In genomic region chr18:49241852-49242251, GRCh38 we compare ENCODE assay signal across 20 cellular contexts.
DNase-seq lines count a peak whose midpoint lies in the region; ATAC-seq and TF ChIP-seq lines count a peak whose summit lies in the region.
"Had no signal": no experiment of that assay in that cellular context is flagged by ENCODE, and none has a peak within 500 bp of the region (broad histone marks: within the 10 kb centered on the region; RNA-seq: fewer than 3 reads in every experiment).

No MANE protein-coding gene starts in this region.

- no peaks in the 10 kb centered on the region for H3K4me1 Mint-ChIP-seq in stimulated activated memory B cell treated with anti-CD40 and anti-IgM and Interleukin-4, amounts not matched to agents 10 μg/mL and 1 μg/mL and 100 μg/mL, for 72 hours
- H3K4me1 Mint-ChIP-seq: activated T-helper 17 cell treated with anti-CD3 and anti-CD28 coated beads, Interleukin-2, amount 50 U/mL, for 72 hours; naive B cell had no signal

- H3K9ac ChIP-seq in SK-N-SH, result no peak overlapping the region
- H3K9ac ChIP-seq in fibroblast of lung (ENCODE audit: insufficient read depth, low read length), result no peak overlapping the region
- no peak overlapping the region for H3K9ac ChIP-seq in MM.1S (ENCODE audit: low read length)
- H3K9ac ChIP-seq: BLaER1 treated with 17β-estradiol and CSF1 and Interleukin-3, amounts not matched to agents 10 nM and 100 nM had no signal

- 86% methylated on average over 9 of the region's 9 CpGs for WGBS in SK-N-SH (ENCODE audit: low lambda C conversion rate)
- WGBS in ovary, 3 donors, result 84 to 98% (median 96%) methylated on average over 9 of the region's 9 CpGs

- H3K27ac ChIP-seq in SK-N-SH (ENCODE audit: low read depth in 2 of 2, low read length in 1 of 2), result no peak overlapping the region
- no peak overlapping the region for H3K27ac ChIP-seq in fibroblast of lung (ENCODE audit: insufficient read depth, low read length)
- H3K27ac ChIP-seq in osteoblast (ENCODE audit: low read depth, low read length), result no peak overlapping the region
- no peak overlapping the region for H3K27ac ChIP-seq in ovary
- no peak overlapping the region for H3K27ac ChIP-seq in MM.1S (ENCODE audit: low read length)
- H3K27ac ChIP-seq: BLaER1 treated with 17β-estradiol and CSF1 and Interleukin-3, amounts not matched to agents 10 nM and 100 nM; coronary artery; esophagus muscularis mucosa; prostate gland; WERI-Rb-1 had no signal

- intact Hi-C loops in mucosa of descending colon (cut with DNase I, micrococcal nuclease) (no loop called here), ovary (cut with DNase I) (no loop called here)

- H3K27me3 Mint-ChIP-seq in stimulated activated memory B cell treated with anti-CD40 and anti-IgM and Interleukin-4, amounts not matched to agents 10 μg/mL and 1 μg/mL and 100 μg/mL, for 72 hours, result no peaks in the 10 kb centered on the region
- H3K27me3 Mint-ChIP-seq: activated T-helper 17 cell treated with anti-CD3 and anti-CD28 coated beads, Interleukin-2, amount 50 U/mL, for 72 hours; naive B cell had no signal

- H3K4me3 ChIP-seq in SK-N-SH (ENCODE audit: low read depth in 2 of 2, low read length in 1 of 2), result no peak overlapping the region
- no peak overlapping the region for H3K4me3 ChIP-seq in fibroblast of lung (replicated peaks in 1 of 4; ENCODE audit: control extremely low read depth in 1 of 4, insufficient read depth in 1 of 4, low read depth in 3 of 4, low read length in 4 of 4)
- no peak overlapping the region for H3K4me3 ChIP-seq in osteoblast (ENCODE audit: insufficient read depth, low read length)
- no peak overlapping the region for H3K4me3 ChIP-seq in mucosa of descending colon
- H3K4me3 ChIP-seq in ovary, result no peak overlapping the region
- no peak overlapping the region for H3K4me3 ChIP-seq in MM.1S (ENCODE audit: low read length)
- H3K4me3 ChIP-seq: BLaER1 treated with 17β-estradiol and CSF1 and Interleukin-3, amounts not matched to agents 10 nM and 100 nM; coronary artery; esophagus muscularis mucosa; prostate gland had no signal

- POLR2A ChIA-PET in SK-N-SH (lab: Yijun Ruan, JAX), result no interaction called here

- TF ChIP-seq CTCF in SK-N-SH (IDR thresholded peaks at IDR 0.05), result no peak
- no peak for TF ChIP-seq CTCF in fibroblast of lung (conservative IDR thresholded peaks at IDR 0.05 in 1 of 2, IDR thresholded peaks at IDR 0.05 in 1 of 2; ENCODE audit: low read depth in 1 of 2, low read length in 2 of 2)
- no peak for TF ChIP-seq CTCF in osteoblast (IDR thresholded peaks at IDR 0.05; ENCODE audit: extremely low read depth, low read depth, low read length)
- TF ChIP-seq CTCF in mucosa of descending colon (IDR thresholded peaks at IDR 0.05), result no peak
- no peak for TF ChIP-seq CTCF in ovary (IDR thresholded peaks at IDR 0.05)
- TF ChIP-seq CTCF in MM.1S (IDR thresholded peaks at IDR 0.05; ENCODE audit: low read length), result no peak

- H3K36me3 ChIP-seq in SK-N-SH (replicated peaks in 1 of 2; ENCODE audit: control insufficient read depth in 1 of 2, insufficient read depth in 2 of 2, low read length in 1 of 2) (peaks cover 5 to 23% of the 10 kb centered on the region in 2 experiments), fibroblast of lung (ENCODE audit: control insufficient read depth, insufficient read depth, low read length) (no peaks in the 10 kb centered on the region), osteoblast (ENCODE audit: insufficient read depth, low read length) (no peaks in the 10 kb centered on the region), mucosa of descending colon (ENCODE audit: low read depth) (no peaks in the 10 kb centered on the region), ovary (no peaks in the 10 kb centered on the region), MM.1S (replicated peaks; ENCODE audit: insufficient read depth, low read length) (no peaks in the 10 kb centered on the region)
- H3K36me3 ChIP-seq: prostate gland, WERI-Rb-1 had no signal

- H2AFZ ChIP-seq in SK-N-SH (ENCODE audit: low read depth) (no peak overlapping the region), fibroblast of lung (ENCODE audit: low read length) (no peak overlapping the region), osteoblast (ENCODE audit: low read length) (no peak overlapping the region), MM.1S (ENCODE audit: low read length) (no peak overlapping the region)

- H3K9me3 ChIP-seq in SK-N-SH (no peaks in the 10 kb centered on the region), fibroblast of lung (ENCODE audit: control insufficient read depth, insufficient read depth, low read depth, low read length) (no peaks in the 10 kb centered on the region), osteoblast (ENCODE audit: low read depth, low read length) (no peaks in the 10 kb centered on the region), mucosa of descending colon (no peaks in the 10 kb centered on the region), ovary (no peaks in the 10 kb centered on the region), MM.1S (replicated peaks; ENCODE audit: insufficient read depth, low read length) (no peaks in the 10 kb centered on the region)
- H3K9me3 ChIP-seq: esophagus muscularis mucosa, prostate gland had no signal

- H3K9me3 Mint-ChIP-seq in stimulated activated memory B cell treated with anti-CD40 and anti-IgM and Interleukin-4, amounts not matched to agents 10 μg/mL and 1 μg/mL and 100 μg/mL, for 72 hours, result no peaks in the 10 kb centered on the region
- H3K9me3 Mint-ChIP-seq: activated T-helper 17 cell treated with anti-CD3 and anti-CD28 coated beads, Interleukin-2, amount 50 U/mL, for 72 hours had no signal

- H3F3A ChIP-seq in SK-N-SH (replicated peaks; ENCODE audit: insufficient read depth), result no peaks in the 10 kb centered on the region
- H3F3A ChIP-seq in MM.1S (ENCODE audit: insufficient read depth, low read length), result no peaks in the 10 kb centered on the region

- no peak overlapping the region for H3K27ac Mint-ChIP-seq in stimulated activated memory B cell treated with anti-CD40 and anti-IgM and Interleukin-4, amounts not matched to agents 10 μg/mL and 1 μg/mL and 100 μg/mL, for 72 hours
- H3K27ac Mint-ChIP-seq: activated T-helper 17 cell treated with anti-CD3 and anti-CD28 coated beads, Interleukin-2, amount 50 U/mL, for 72 hours; naive B cell had no signal

- TF ChIP-seq EP300 in SK-N-SH (IDR thresholded peaks at IDR 0.05; ENCODE audit: borderline replicate concordance in 1 of 2, low read depth in 1 of 2, low read length in 1 of 2) (no peak), ovary (IDR thresholded peaks at IDR 0.05) (no peak)

- no peak for ATAC-seq in stimulated activated memory B cell treated with anti-CD40 and anti-IgM and Interleukin-4, amounts not matched to agents 10 μg/mL and 1 μg/mL and 100 μg/mL, for 72 hours
- ATAC-seq in mucosa of descending colon, result no peak
- ATAC-seq: activated T-helper 17 cell treated with anti-CD3 and anti-CD28 coated beads, Interleukin-2, amount 50 U/mL, for 72 hours; PC-3 had no signal

- H3K4me1 ChIP-seq in SK-N-SH (ENCODE audit: control insufficient read depth in 1 of 2, insufficient read depth in 2 of 2, low read depth in 1 of 2, low read length in 1 of 2) (no peaks in the 10 kb centered on the region), fibroblast of lung (ENCODE audit: control insufficient read depth, extremely low read depth, insufficient read depth, low read length) (no peaks in the 10 kb centered on the region), osteoblast (ENCODE audit: insufficient read depth, low read length) (no peaks in the 10 kb centered on the region), mucosa of descending colon (ENCODE audit: low read depth) (no peaks in the 10 kb centered on the region), ovary (ENCODE audit: insufficient read depth) (no peaks in the 10 kb centered on the region), MM.1S (ENCODE audit: low read length) (no peaks in the 10 kb centered on the region)
- H3K4me1 ChIP-seq: BLaER1 treated with 17β-estradiol and CSF1 and Interleukin-3, amounts not matched to agents 10 nM and 100 nM; esophagus muscularis mucosa; prostate gland had no signal

- no peak overlapping the region for H3K4me3 Mint-ChIP-seq in stimulated activated memory B cell treated with anti-CD40 and anti-IgM and Interleukin-4, amounts not matched to agents 10 μg/mL and 1 μg/mL and 100 μg/mL, for 72 hours
- H3K4me3 Mint-ChIP-seq: activated T-helper 17 cell treated with anti-CD3 and anti-CD28 coated beads, Interleukin-2, amount 50 U/mL, for 72 hours; naive B cell had no signal

- peaks cover 36% of the 10 kb centered on the region for H3K36me3 Mint-ChIP-seq in stimulated activated memory B cell treated with anti-CD40 and anti-IgM and Interleukin-4, amounts not matched to agents 10 μg/mL and 1 μg/mL and 100 μg/mL, for 72 hours

- no peaks in the 10 kb centered on the region for H3K27me3 ChIP-seq in SK-N-SH (ENCODE audit: insufficient read depth)
- H3K27me3 ChIP-seq in fibroblast of lung (ENCODE audit: control insufficient read depth, insufficient read depth, low read length), result no peaks in the 10 kb centered on the region
- H3K27me3 ChIP-seq in osteoblast (ENCODE audit: insufficient read depth, low read length), result no peaks in the 10 kb centered on the region
- no peaks in the 10 kb centered on the region for H3K27me3 ChIP-seq in ovary
- no peaks in the 10 kb centered on the region for H3K27me3 ChIP-seq in MM.1S (replicated peaks; ENCODE audit: insufficient read depth, low read length)
- H3K27me3 ChIP-seq: BLaER1 treated with 17β-estradiol and CSF1 and Interleukin-3, amounts not matched to agents 10 nM and 100 nM; esophagus muscularis mucosa had no signal

- TF ChIP-seq RAD21 in SK-N-SH (IDR thresholded peaks at IDR 0.05; ENCODE audit: low read length), result no peak

- CTCF ChIA-PET in SK-N-SH (lab: Yijun Ruan, JAX), result interaction anchor here (0.8 to 1.1 kb wide), 2 partner anchors 36 to 568 kb away, joined by 3 to 4 read pairs; no protein-coding TSS in a partner anchor

- H3K4me2 ChIP-seq in SK-N-SH, result no peak overlapping the region
- no peak overlapping the region for H3K4me2 ChIP-seq in fibroblast of lung (ENCODE audit: extremely low read depth, insufficient read depth, low read length)
- H3K4me2 ChIP-seq in osteoblast (ENCODE audit: insufficient read depth, low read length), result no peak overlapping the region
- H3K4me2 ChIP-seq in MM.1S (ENCODE audit: low read depth, low read length), result no peak overlapping the region
- H3K4me2 ChIP-seq: BLaER1 treated with 17β-estradiol and CSF1 and Interleukin-3, amounts not matched to agents 10 nM and 100 nM had no signal

- H4K20me1 ChIP-seq in SK-N-SH (ENCODE audit: insufficient read depth) (no peaks in the 10 kb centered on the region), fibroblast of lung (ENCODE audit: control insufficient read depth, extremely low read depth, insufficient read depth, low read length) (no peaks in the 10 kb centered on the region), osteoblast (ENCODE audit: insufficient read depth, low read length) (no peaks in the 10 kb centered on the region), MM.1S (ENCODE audit: insufficient read depth, low read length) (no peaks in the 10 kb centered on the region)

- H3K79me2 ChIP-seq in SK-N-SH (ENCODE audit: insufficient read depth), result no peaks in the 10 kb centered on the region
- no peaks in the 10 kb centered on the region for H3K79me2 ChIP-seq in fibroblast of lung (ENCODE audit: control insufficient read depth, insufficient read depth, low read length)
- no peaks in the 10 kb centered on the region for H3K79me2 ChIP-seq in osteoblast (ENCODE audit: insufficient read depth, low read length)
- no peaks in the 10 kb centered on the region for H3K79me2 ChIP-seq in MM.1S (ENCODE audit: low read length)

- no peaks in the 10 kb centered on the region for H3K9me2 ChIP-seq in SK-N-SH
- H3K9me2 ChIP-seq in MM.1S (replicated peaks; ENCODE audit: insufficient read depth, low read length), result no peaks in the 10 kb centered on the region

- DNase-seq in EL, result peak; percentile 58
- no peak for DNase-seq in SK-N-SH
- peak; percentile 64 to 78 for DNase-seq in fibroblast of lung (ENCODE audit: low read depth in 2 of 2)
- peak; percentile 17 for DNase-seq in osteoblast (ENCODE audit: insufficient read length, low spot score, missing footprints)
- no peak for DNase-seq in mucosa of descending colon
- no peak for DNase-seq in ovary
- no peak for DNase-seq in MM.1S
- DNase-seq: amniotic stem cell, DMS 273 treated with DMSO at 0.1 percent for 48 hours, naive B cell, NCI-H187, NCI-H510A treated with DMSO at 0.1 percent for 48 hours, PC-3, WERI-Rb-1 had no signal

- no peak for TF ChIP-seq POLR2A in ovary (IDR thresholded peaks at IDR 0.05)

Comparison
In these comparisons a context has a peak if more than half of its experiments do, and no peak if none do; other contexts are left out.
1. DNase-seq: peak in EL (single experiment), fibroblast of lung (2 of 2) and osteoblast (single experiment); none in SK-N-SH (single experiment), mucosa of descending colon (0 of 3), ovary (0 of 5) and MM.1S (single experiment).